Comparison of ENCODE assay signal across 20 cellular contexts in the genomic region with DNA sequence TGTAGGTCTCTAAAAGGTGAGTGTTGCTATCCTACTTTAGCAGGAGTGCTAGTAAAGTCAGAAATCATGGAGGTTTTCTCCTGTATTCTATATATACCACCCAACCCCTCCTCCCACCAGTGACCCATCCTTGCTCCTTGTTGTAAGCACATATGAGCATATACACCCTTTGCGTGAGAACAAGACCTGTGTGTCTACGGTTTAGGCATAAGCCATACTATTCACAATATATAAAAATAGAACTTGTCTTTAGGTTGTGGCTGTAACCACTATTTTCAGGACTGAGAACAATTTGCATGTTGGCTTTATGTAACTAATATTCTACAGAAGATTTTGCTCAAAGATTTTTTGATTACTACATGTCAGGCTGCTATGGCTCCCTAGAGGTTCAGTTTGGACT. TPM values are rescaled to one million over a fixed set of nuclear protein-coding genes. Genes with fewer than 3 reads are reported as not detected.
A peak's percentile ranks its signal among the peaks of the same experiment; 100 is the strongest.
DNase-seq lines count a peak whose midpoint lies in the region; ATAC-seq, FAIRE-seq and TF ChIP-seq lines count a peak whose summit lies in the region.
"Had no signal": no experiment of that assay in that cellular context is flagged by ENCODE, and none has a peak within 500 bp of the region (broad histone marks: within the 10 kb centered on the region; RNA-seq: fewer than 3 reads in every experiment).

No MANE protein-coding gene starts in this region.

- H3K36me3 ChIP-seq in PC-9 (ENCODE audit: low read depth) (peaks cover 18% of the 10 kb centered on the region), A673 (ENCODE audit: insufficient read depth, low read length, poor library complexity, severe bottlenecking) (no peaks in the 10 kb centered on the region)

- H3K4me2 ChIP-seq in PC-9 = peak overlapping the region; percentile 52; the same call in 1 of the 2 replicates

- BruUV-seq in PC-9 (replicated peaks; lab: Mats Ljungman, UMichigan) = no TSS peak
- BruUV-seq in A673 (replicated peaks; lab: Mats Ljungman, UMichigan) = no TSS peak

- FAIRE-seq in HTR-8/SVneo (lab: Jason Lieb, UNC) = no peak
- FAIRE-seq in urothelium cell line (lab: Jason Lieb, UNC) = no peak
- FAIRE-seq: GM12891, K562 had no signal

- CTCF ChIA-PET in PC-9 (lab: Charles Lee) (no interaction called here), A673 (lab: Charles Lee) (no interaction called here)

- peaks cover 26% of the 10 kb centered on the region for H3F3A ChIP-seq in PC-9 (ENCODE audit: insufficient read depth, low read depth)

- no peak overlapping the region for H2AFZ ChIP-seq in PC-9

- H3K27ac ChIP-seq in PC-9 = peak overlapping the region; percentile 78
- H3K27ac ChIP-seq in A673 (ENCODE audit: low read depth, low read length, poor library complexity, severe bottlenecking) = no peak overlapping the region
- H3K27ac ChIP-seq: ascending aorta, SJCRH30 had no signal

- DNase-seq in PC-9 (no peak), T-helper 2 cell (no peak), HTR-8/SVneo (ENCODE audit: insufficient read length, low spot score) (no peak), urothelium cell line (ENCODE audit: low spot score) (no peak), A673 (ENCODE audit: low spot score) (no peak)
- DNase-seq: activated naive CD4-positive, alpha-beta T cell treated with Interleukin-2 at 50 U/mL for 16 hours; foreskin melanocyte; NCI-H2029 treated with DMSO at 0.1 percent for 48 hours; NCI-H510A treated with DMSO at 0.1 percent for 48 hours; OCI-M1; SJCRH30; stimulated activated CD4-positive, alpha-beta T cell treated with anti-CD3 and anti-CD28 coated beads, Interleukin-12 subunit alpha, Interleukin-12 subunit beta, amount 100 ng/mL, for 4 hours; stimulated activated naive CD8-positive, alpha-beta T cell treated with anti-CD3 and anti-CD28 coated beads, Interleukin-15, amount 100 ng/mL, for 72 hours had no signal

- TF ChIP-seq CTCF in PC-9 (conservative IDR thresholded peaks at IDR 0.05) (no peak), A673 (conservative IDR thresholded peaks at IDR 0.05; ENCODE audit: low read depth, low read length) (no peak)

- intact Hi-C loops in PC-9 (cut with micrococcal nuclease; ENCODE audit: unreplicated experiment) = no loop called here
- intact Hi-C loops in A673 (cut with micrococcal nuclease; ENCODE audit: unreplicated experiment) = no loop called here

- H3K4me3 ChIP-seq in PC-9 = no peak overlapping the region
- no peak overlapping the region for H3K4me3 ChIP-seq in A673 (ENCODE audit: low read depth, low read length, poor library complexity, severe bottlenecking)
- H3K4me3 ChIP-seq: ascending aorta, K562, SJCRH30 had no signal

- H3K79me2 ChIP-seq in PC-9 (ENCODE audit: low read depth) = no peaks in the 10 kb centered on the region

- POLR2A ChIA-PET in PC-9 (lab: Charles Lee; ENCODE audit: unreplicated experiment) (interaction anchor here (0.7 kb wide), 1 partner anchor 510 kb away, joined by 4 read pairs; no protein-coding TSS in a partner anchor), A673 (lab: Charles Lee; ENCODE audit: low non-redundant PET) (no interaction called here)

- H3K9me2 ChIP-seq in PC-9 (ENCODE audit: insufficient read depth) = 0 out of 2 replicates have a peak, but pooled peaks cover 4% of the 10 kb centered on the region

- peak; percentile 64 for ATAC-seq in GM18868 (IDR thresholded peaks at IDR 0.05; ENCODE audit: unreplicated experiment)
- peak; percentile 78 for ATAC-seq in GM21528 (IDR thresholded peaks at IDR 0.05; ENCODE audit: low FRiP score, unreplicated experiment)
- peak; percentile 82 for ATAC-seq in HG03066 (IDR thresholded peaks at IDR 0.05; ENCODE audit: low read depth, unreplicated experiment)
- ATAC-seq: HCT116; K562; stimulated activated naive CD8-positive, alpha-beta T cell treated with anti-CD3 and anti-CD28 coated beads, Interleukin-15, amount 100 ng/mL, for 72 hours had no signal

- H3K4me1 ChIP-seq in PC-9 (replicated peaks; ENCODE audit: insufficient read depth) = peaks cover 33% of the 10 kb centered on the region
- H3K4me1 ChIP-seq in A673 (ENCODE audit: insufficient read depth, low read length, poor library complexity, severe bottlenecking) = no peaks in the 10 kb centered on the region
- H3K4me1 ChIP-seq: ascending aorta had no signal

- H3K27me3 ChIP-seq in PC-9 (ENCODE audit: insufficient read depth, low read depth) (no peaks in the 10 kb centered on the region), A673 (replicated peaks; ENCODE audit: insufficient read depth, low read depth, low read length, poor library complexity) (no peaks in the 10 kb centered on the region)
- H3K27me3 ChIP-seq: ascending aorta, SJCRH30 had no signal

- no peaks in the 10 kb centered on the region for H3K9me3 ChIP-seq in PC-9 (ENCODE audit: insufficient read depth, low read depth)
- H3K9me3 ChIP-seq in A673 (ENCODE audit: low read depth, low read length, poor library complexity, severe bottlenecking) = no peaks in the 10 kb centered on the region
- H3K9me3 ChIP-seq: ascending aorta, SJCRH30 had no signal

- no peaks in the 10 kb centered on the region for H4K20me1 ChIP-seq in PC-9 (ENCODE audit: insufficient read depth)

RNA-seq across cellular contexts. Expression of a gene that starts 59.1 kb away (rescaled TPM):
- total RNA-seq in PC-9 (2021) = 80.1 and 106 TPM in 2 replicates
- 154 and 177 TPM in 2 replicates for total RNA-seq in A673 (2021)

RNA-seq across cellular contexts. Expression of a gene that starts 59.4 kb away (rescaled TPM):
- 26.3 and 29.4 TPM in 2 replicates for total RNA-seq in PC-9 (2021)
- 30.4 and 37.0 TPM in 2 replicates for total RNA-seq in A673 (2021)
